ENCODE assay signal across 12 cellular contexts in genomic region chr2:44680983-44681481, GRCh38.
DNase-seq lines count a peak whose midpoint lies in the region; ATAC-seq and TF ChIP-seq lines count a peak whose summit lies in the region.
"Had no signal": no experiment of that assay in that cellular context is flagged by ENCODE, and none has a peak within 500 bp of the region (broad histone marks: within the 10 kb centered on the region; RNA-seq: fewer than 3 reads in every experiment).

No MANE protein-coding gene starts in this region.

- no peaks in the 10 kb centered on the region for H3K4me1 ChIP-seq in thyroid gland

- intact Hi-C loops in thyroid gland (cut with DNase I): no loop called here

- H3K9me3 ChIP-seq in thyroid gland: no peaks in the 10 kb centered on the region

- peaks cover 44% of the 10 kb centered on the region for H3K4me1 Mint-ChIP-seq in glutamatergic neuron (ENCODE audit: low read depth, unreplicated experiment)

- TF ChIP-seq POLR2A in thyroid gland (IDR thresholded peaks at IDR 0.05): no peak

- 60 to 70% methylated on average over 5 of the region's 5 CpGs for WGBS in thyroid gland, 2 donors

- H3K27ac ChIP-seq in thyroid gland: no peak overlapping the region

- ATAC-seq in GM19023 (IDR thresholded peaks at IDR 0.05; ENCODE audit: unreplicated experiment): no peak
- ATAC-seq: K562 had no signal

- H3K4me3 Mint-ChIP-seq in glutamatergic neuron (ENCODE audit: unreplicated experiment): peak overlapping the region; percentile 26
- H3K4me3 Mint-ChIP-seq: activated CD4-positive, alpha-beta memory T cell treated with anti-CD3 and anti-CD28 coated beads for 36 hours had no signal

- TF ChIP-seq CTCF in glutamatergic neuron (IDR thresholded peaks at IDR 0.05; ENCODE audit: partially characterized antibody, unreplicated experiment): no peak
- no peak for TF ChIP-seq CTCF in thyroid gland (IDR thresholded peaks at IDR 0.05)

- DNase-seq in D341Med (ENCODE audit: low spot score): peak; percentile 56
- peak; percentile 43 for DNase-seq in NCI-H128 (lab: John Stamatoyannopoulos, UW; ENCODE audit: unreplicated experiment)
- peak; percentile 90 for DNase-seq in NCI-H69 (lab: John Stamatoyannopoulos, UW)
- no peak for DNase-seq in glutamatergic neuron
- no peak for DNase-seq in GM19238 (ENCODE audit: insufficient read length, low spot score)
- no peak for DNase-seq in T-helper 1 cell
- no peak for DNase-seq in thyroid gland
- DNase-seq: activated CD4-positive, alpha-beta memory T cell treated with anti-CD3 and anti-CD28 coated beads for 36 hours; NCI-H226; stimulated activated CD4-positive, alpha-beta T cell treated with anti-CD3 and anti-CD28 coated beads, Interleukin-1b, Interleukin-23, amount 100 ng/mL, for 48 hours had no signal

- H3K9me3 Mint-ChIP-seq in glutamatergic neuron (ENCODE audit: unreplicated experiment): no peaks in the 10 kb centered on the region
- H3K9me3 Mint-ChIP-seq: activated CD4-positive, alpha-beta memory T cell treated with anti-CD3 and anti-CD28 coated beads for 36 hours had no signal

- H3K36me3 ChIP-seq in thyroid gland: no peaks in the 10 kb centered on the region

- H3K27me3 Mint-ChIP-seq in glutamatergic neuron (ENCODE audit: unreplicated experiment): no peaks in the 10 kb centered on the region
- H3K27me3 Mint-ChIP-seq: activated CD4-positive, alpha-beta memory T cell treated with anti-CD3 and anti-CD28 coated beads for 36 hours had no signal

- H3K4me3 ChIP-seq in thyroid gland (replicated peaks in 1 of 3): no peak overlapping the region
- H3K4me3 ChIP-seq: K562 had no signal

- peak overlapping the region; percentile 78 for H3K27ac Mint-ChIP-seq in glutamatergic neuron (ENCODE audit: unreplicated experiment)
- H3K27ac Mint-ChIP-seq: activated CD4-positive, alpha-beta memory T cell treated with anti-CD3 and anti-CD28 coated beads for 36 hours had no signal

- no peaks in the 10 kb centered on the region for H3K27me3 ChIP-seq in thyroid gland

- no peaks in the 10 kb centered on the region for H3K36me3 Mint-ChIP-seq in glutamatergic neuron (ENCODE audit: unreplicated experiment)
- H3K36me3 Mint-ChIP-seq: activated CD4-positive, alpha-beta memory T cell treated with anti-CD3 and anti-CD28 coated beads for 36 hours had no signal

Comparison
In these comparisons a context has a peak if more than half of its experiments do, and no peak if none do; other contexts are left out.
1. DNase-seq: peak in D341Med (single experiment), NCI-H128 (single experiment) and NCI-H69 (single experiment); none in glutamatergic neuron (single experiment), GM19238 (single experiment), T-helper 1 cell (0 of 5) and thyroid gland (0 of 2).